ENCODE assay signal across 8 cellular contexts in genomic region chr12:26123482-26123980, GRCh38. TPM values are rescaled to one million over a fixed set of nuclear protein-coding genes. Genes with fewer than 3 reads are reported as not detected.
DNase-seq lines count a peak whose midpoint lies in the region; ATAC-seq and TF ChIP-seq lines count a peak whose summit lies in the region.

No MANE protein-coding gene starts in this region.

- H3K27me3 ChIP-seq in SJCRH30 (0 out of 2 replicates have a peak, but pooled peaks cover 6% of the 10 kb centered on the region), esophagus (ENCODE audit: control insufficient read depth in 1 of 2, insufficient read depth in 2 of 2, low read length in 2 of 2) (peaks cover 0 to 3% of the 10 kb centered on the region in 2 donors)

- H3K27ac ChIP-seq in SJCRH30 (no peak overlapping the region), esophagus (ENCODE audit: low read depth in 2 of 2, low read length in 1 of 2) (peak overlapping the region; percentile 87 to 90)

- TF ChIP-seq CTCF in progenitor cell of endocrine pancreas (IDR thresholded peaks at IDR 0.05; ENCODE audit: unreplicated experiment) = no peak

- H3K36me3 Mint-ChIP-seq in progenitor cell of endocrine pancreas (ENCODE audit: insufficient read depth) = no peaks in the 10 kb centered on the region

- peak overlapping the region; percentile 89 for H3K27ac Mint-ChIP-seq in progenitor cell of endocrine pancreas

- peaks cover 10% of the 10 kb centered on the region; the same call in 1 of the 2 replicates for H3K4me1 ChIP-seq in ES-I3 (ENCODE audit: insufficient read depth, low read length)
- H3K4me1 ChIP-seq in SJCRH30 = 0 out of 2 replicates have a peak, but pooled peaks cover 6% of the 10 kb centered on the region
- peaks cover 0 to 7% of the 10 kb centered on the region in 2 donors for H3K4me1 ChIP-seq in esophagus (ENCODE audit: control insufficient read depth in 2 of 2, insufficient read depth in 2 of 2, low read length in 1 of 2)

- ATAC-seq in GM18861 (IDR thresholded peaks at IDR 0.05; ENCODE audit: unreplicated experiment) (no peak), GM18868 (IDR thresholded peaks at IDR 0.05; ENCODE audit: unreplicated experiment) (no peak), GM19324 (IDR thresholded peaks at IDR 0.05; ENCODE audit: low FRiP score, unreplicated experiment) (no peak), HG02798 (IDR thresholded peaks at IDR 0.05; ENCODE audit: poor library complexity, unreplicated experiment) (no peak)

- H3K27me3 Mint-ChIP-seq in progenitor cell of endocrine pancreas = peaks cover 76% of the 10 kb centered on the region

- peak overlapping the region; percentile 61; the same call in 1 of the 2 replicates for H3K9ac ChIP-seq in ES-I3 (ENCODE audit: low read depth, low read length)

- H3K4me3 ChIP-seq in SJCRH30 (peak overlapping the region; percentile 59), esophagus (ENCODE audit: low read depth in 1 of 2, low read length in 2 of 2) (peak overlapping the region; percentile 61 to 62)

- WGBS in esophagus, 2 donors = 16 to 21% methylated on average over 8 of the region's 8 CpGs

- H3K9me3 ChIP-seq in ES-I3 (ENCODE audit: control insufficient read depth, insufficient read depth, low read length) (no peaks in the 10 kb centered on the region), SJCRH30 (replicated peaks) (no peaks in the 10 kb centered on the region), esophagus (ENCODE audit: control insufficient read depth in 2 of 2, insufficient read depth in 1 of 2, low read depth in 1 of 2, low read length in 1 of 2) (no peaks in the 10 kb centered on the region)

- H3K4me3 Mint-ChIP-seq in progenitor cell of endocrine pancreas (ENCODE audit: low read depth) = peak overlapping the region; percentile 80

- H3K9me3 Mint-ChIP-seq in progenitor cell of endocrine pancreas (ENCODE audit: low read depth) = no peaks in the 10 kb centered on the region

- peaks cover 49% of the 10 kb centered on the region for H3K4me1 Mint-ChIP-seq in progenitor cell of endocrine pancreas (ENCODE audit: low read depth)

- H3K36me3 ChIP-seq in ES-I3 (ENCODE audit: insufficient read depth, low read length) (no peaks in the 10 kb centered on the region), SJCRH30 (no peaks in the 10 kb centered on the region), esophagus (ENCODE audit: control insufficient read depth in 2 of 2, insufficient read depth in 2 of 2, low read length in 1 of 2) (no peaks in the 10 kb centered on the region)

- DNase-seq in SJCRH30 = no peak
- DNase-seq in progenitor cell of endocrine pancreas (ENCODE audit: low spot score, unreplicated experiment) = no peak

RNA-seq across cellular contexts. Expression of gene BHLHE41, which starts 1.3 kb away (rescaled TPM):
- total RNA-seq in SJCRH30 (2014; rRNA removed; shearing (Covaris generic)) = 3.1 and 4.1 TPM in 2 replicates
- polyA plus RNA-seq in esophagus = 1 to 10 TPM in 1 of 2 donors, under 1 TPM in 1; 0.45 to 1.5 TPM
- total RNA-seq in progenitor cell of endocrine pancreas = 0.46 and 0.78 TPM in 2 replicates
